Comparison of ENCODE assay signal across 8 cellular contexts in the genomic region with DNA sequence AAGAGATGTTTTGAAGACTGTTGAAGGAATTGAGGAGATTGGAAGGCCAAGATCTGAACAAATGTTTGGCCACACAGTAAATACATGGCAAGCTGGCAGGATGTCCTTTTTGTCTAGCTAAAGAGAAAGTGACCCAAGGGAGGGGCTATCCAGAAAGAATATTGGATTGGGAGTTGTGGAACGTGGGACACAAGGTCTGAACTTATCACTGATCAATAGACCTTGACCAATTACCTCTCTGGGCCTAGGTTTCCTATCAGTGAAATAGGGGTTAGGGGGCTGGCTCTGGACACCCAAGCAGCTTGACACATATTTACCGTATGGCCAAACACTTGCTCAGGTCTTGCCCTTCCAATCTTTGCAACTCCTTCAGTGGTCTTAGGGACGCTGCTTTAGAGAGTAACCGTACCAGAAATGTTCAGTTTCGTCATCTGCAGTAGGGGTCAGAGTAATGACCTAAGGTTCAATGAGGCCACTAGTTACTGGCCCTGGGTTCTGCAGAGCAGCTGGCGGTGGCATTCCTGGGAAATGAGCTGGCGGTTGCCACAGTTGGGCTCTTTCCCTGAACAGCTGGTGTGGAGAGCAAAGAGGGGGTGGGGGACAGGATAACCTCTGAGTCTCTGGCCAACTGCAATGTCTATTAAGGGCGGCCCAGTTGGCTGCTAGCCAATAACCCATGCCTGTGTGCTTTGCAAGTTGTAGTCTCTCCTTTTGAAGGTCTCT. TPM values are rescaled to one million over a fixed set of nuclear protein-coding genes. Genes with fewer than 3 reads are reported as not detected.
DNase-seq lines count a peak whose midpoint lies in the region; ATAC-seq and FAIRE-seq lines count a peak whose summit lies in the region.

No MANE protein-coding gene starts in this region.

- peak; percentile 86 for FAIRE-seq in HTR-8/SVneo (lab: Jason Lieb, UNC)

- H3K9me3 ChIP-seq in SJCRH30 (replicated peaks), result no peaks in the 10 kb centered on the region

- H3K27ac ChIP-seq in SJCRH30, result peak overlapping the region; percentile 72

- DNase-seq in HTR-8/SVneo (ENCODE audit: insufficient read length, low spot score) (peak; percentile 91), SJCRH30 (peak; percentile 99), cardiac septum (ENCODE audit: low spot score) (peak; percentile 90), stromal cell of bone marrow (ENCODE audit: low read depth) (peak; percentile 24), Ammon's horn (ENCODE audit: low spot score) (no peak), NCI-H1930 (lab: John Stamatoyannopoulos, UW) (no peak)
- DNase-seq in activated CD4-positive, alpha-beta T cell treated with anti-CD3 and anti-CD28 coated beads for 1 hour, result no peak

- intact Hi-C loops in cardiac septum (cut with DNase I), result no loop called here

- no peaks in the 10 kb centered on the region for H3K27me3 ChIP-seq in SJCRH30

- no peak overlapping the region for H3K4me3 ChIP-seq in SJCRH30

- peaks cover 55% of the 10 kb centered on the region for H3K4me1 ChIP-seq in SJCRH30

- H3K36me3 ChIP-seq in SJCRH30, result no peaks in the 10 kb centered on the region

- ATAC-seq in GM18858 (IDR thresholded peaks at IDR 0.05; ENCODE audit: unreplicated experiment), result no peak

RNA-seq across cellular contexts. Expression of gene CALM2, which starts 48.9 kb away (rescaled TPM):
- total RNA-seq in SJCRH30 (2014; rRNA removed; shearing (Covaris generic)), result 629 and 678 TPM in 2 replicates
- 361 TPM for total RNA-seq in cardiac septum

Comparison
In these comparisons a context has a peak if more than half of its experiments do, and no peak if none do; other contexts are left out.
1. DNase-seq: peak in HTR-8/SVneo (single experiment), SJCRH30 (2 of 2), cardiac septum (single experiment) and stromal cell of bone marrow (single experiment); none in Ammon's horn (single experiment), activated CD4-positive, alpha-beta T cell treated with anti-CD3 and anti-CD28 coated beads for 1 hour (single experiment) and NCI-H1930 (0 of 2).